Comparison of ENCODE assay signal across 15 cellular contexts in the genomic region with DNA sequence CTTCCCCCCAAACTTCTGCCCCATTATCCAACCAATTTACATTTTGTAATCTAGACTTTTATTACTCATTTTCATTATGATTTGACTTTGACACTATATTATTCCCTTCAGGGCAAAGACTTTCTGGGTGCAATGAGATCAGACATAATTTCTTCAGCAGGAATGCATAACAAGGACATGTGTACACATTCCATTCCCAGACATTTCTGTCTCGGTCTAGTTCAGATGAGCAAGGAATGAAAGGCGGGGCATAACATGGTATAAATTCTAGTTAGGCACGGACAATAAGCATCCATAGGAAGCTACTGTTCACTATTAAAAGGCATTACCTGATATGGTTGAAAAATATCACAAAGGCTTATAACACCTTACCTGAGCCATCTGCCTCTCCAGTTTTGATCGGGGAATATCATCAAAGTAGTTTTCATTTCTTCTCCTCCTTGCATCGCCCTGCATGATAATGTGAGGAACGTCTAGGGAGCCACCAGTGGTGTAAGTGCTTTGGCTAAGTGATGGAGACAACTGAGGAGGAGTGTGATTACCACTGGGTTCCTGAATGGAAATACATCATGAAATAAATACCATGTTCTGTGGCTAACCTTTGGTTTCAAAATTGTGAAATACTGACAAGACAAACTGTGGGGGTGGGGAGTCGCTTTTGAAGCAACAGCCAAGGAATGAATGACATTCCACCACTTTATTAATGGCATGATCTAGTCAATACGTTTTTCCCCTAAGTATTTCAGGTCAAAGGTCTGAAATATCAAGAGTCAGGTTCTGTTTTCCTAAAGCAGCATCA.
"Had no signal": no experiment of that assay in that cellular context is flagged by ENCODE, and none has a peak within 500 bp of the region (broad histone marks: within the 10 kb centered on the region; RNA-seq: fewer than 3 reads in every experiment).

No MANE protein-coding gene starts in this region.

- H3K27me3 ChIP-seq: dorsolateral prefrontal cortex, gastroesophageal sphincter had no signal

- H3K4me3 Mint-ChIP-seq: activated B cell treated with CpG ODN at 0.5 μM for 24 hours; activated CD8-positive, alpha-beta T cell treated with anti-CD3 and anti-CD28 coated beads for 36 hours; activated naive CD4-positive, alpha-beta T cell treated with anti-CD3 and anti-CD28 coated beads, Interleukin-2, amount 50 U/mL, for 24 hours; activated T-cell treated with anti-CD3 and anti-CD28 coated beads, Interleukin-2, amount 50 U/mL, for 4 hours; endodermal cell; naive thymus-derived CD8-positive, alpha-beta T cell; stimulated activated memory B cell treated with anti-CD40 and anti-IgM and Interleukin-4, amounts not matched to agents 10 μg/mL and 1 μg/mL and 100 μg/mL, for 72 hours had no signal

- H3K9ac ChIP-seq: parathyroid adenoma had no signal

- H3K36me3 Mint-ChIP-seq: activated naive CD4-positive, alpha-beta T cell treated with anti-CD3 and anti-CD28 coated beads, Interleukin-2, amount 50 U/mL, for 24 hours; naive thymus-derived CD8-positive, alpha-beta T cell; stimulated activated memory B cell treated with anti-CD40 and anti-IgM and Interleukin-4, amounts not matched to agents 10 μg/mL and 1 μg/mL and 100 μg/mL, for 72 hours had no signal

- H3K27me3 Mint-ChIP-seq: stimulated activated memory B cell treated with anti-CD40 and anti-IgM and Interleukin-4, amounts not matched to agents 10 μg/mL and 1 μg/mL and 100 μg/mL, for 72 hours had no signal

- H3K36me3 ChIP-seq: gastroesophageal sphincter, heart right ventricle, neutrophil had no signal

- H3K4me1 Mint-ChIP-seq: activated B cell treated with CpG ODN at 0.5 μM for 24 hours; activated naive CD4-positive, alpha-beta T cell treated with anti-CD3 and anti-CD28 coated beads, Interleukin-2, amount 50 U/mL, for 24 hours; naive thymus-derived CD8-positive, alpha-beta T cell; stimulated activated memory B cell treated with anti-CD40 and anti-IgM and Interleukin-4, amounts not matched to agents 10 μg/mL and 1 μg/mL and 100 μg/mL, for 72 hours had no signal

- H3K4me3 ChIP-seq: dorsolateral prefrontal cortex, gastroesophageal sphincter, heart right ventricle had no signal

- H3K9me3 ChIP-seq: gastroesophageal sphincter, heart right ventricle, neutrophil had no signal

- H2AFZ ChIP-seq: parathyroid adenoma had no signal

- H3K27ac ChIP-seq: gastroesophageal sphincter, heart right ventricle, neutrophil, parathyroid adenoma had no signal

- H3K9me3 Mint-ChIP-seq: activated B cell treated with CpG ODN at 0.5 μM for 24 hours; activated CD8-positive, alpha-beta T cell treated with anti-CD3 and anti-CD28 coated beads for 36 hours; activated naive CD4-positive, alpha-beta T cell treated with anti-CD3 and anti-CD28 coated beads, Interleukin-2, amount 50 U/mL, for 24 hours; activated T-cell treated with anti-CD3 and anti-CD28 coated beads, Interleukin-2, amount 50 U/mL, for 4 hours; endodermal cell; naive thymus-derived CD8-positive, alpha-beta T cell; stimulated activated memory B cell treated with anti-CD40 and anti-IgM and Interleukin-4, amounts not matched to agents 10 μg/mL and 1 μg/mL and 100 μg/mL, for 72 hours had no signal

- H3K4me1 ChIP-seq: gastroesophageal sphincter, heart right ventricle, parathyroid adenoma had no signal

- H3K27ac Mint-ChIP-seq: activated B cell treated with CpG ODN at 0.5 μM for 24 hours; activated CD8-positive, alpha-beta T cell treated with anti-CD3 and anti-CD28 coated beads for 36 hours; activated naive CD4-positive, alpha-beta T cell treated with anti-CD3 and anti-CD28 coated beads, Interleukin-2, amount 50 U/mL, for 24 hours; endodermal cell; naive thymus-derived CD8-positive, alpha-beta T cell; stimulated activated memory B cell treated with anti-CD40 and anti-IgM and Interleukin-4, amounts not matched to agents 10 μg/mL and 1 μg/mL and 100 μg/mL, for 72 hours had no signal

- H3K79me2 ChIP-seq: parathyroid adenoma had no signal

- ATAC-seq: activated CD8-positive, alpha-beta T cell treated with anti-CD3 and anti-CD28 coated beads for 36 hours; activated T-cell treated with anti-CD3 and anti-CD28 coated beads, Interleukin-2, amount 50 U/mL, for 4 hours; gastroesophageal sphincter; heart right ventricle; naive thymus-derived CD8-positive, alpha-beta T cell; stimulated activated memory B cell treated with anti-CD40 and anti-IgM and Interleukin-4, amounts not matched to agents 10 μg/mL and 1 μg/mL and 100 μg/mL, for 72 hours had no signal

- DNase-seq: activated B cell treated with CpG ODN at 0.5 μM for 24 hours; activated CD4-positive, alpha-beta T cell treated with anti-CD3 and anti-CD28 coated beads for 48 hours; activated CD8-positive, alpha-beta T cell treated with anti-CD3 and anti-CD28 coated beads for 36 hours; activated effector memory CD4-positive, alpha-beta T cell treated with Interleukin-2 at 50 U/mL for 16 hours; activated T-cell treated with anti-CD3 and anti-CD28 coated beads, Interleukin-2, amount 50 U/mL, for 4 hours; dorsolateral prefrontal cortex; endodermal cell; erythroblast; heart right ventricle; naive thymus-derived CD8-positive, alpha-beta T cell had no signal
